Comparison of ENCODE assay signal across 11 cellular contexts in the genomic region with DNA sequence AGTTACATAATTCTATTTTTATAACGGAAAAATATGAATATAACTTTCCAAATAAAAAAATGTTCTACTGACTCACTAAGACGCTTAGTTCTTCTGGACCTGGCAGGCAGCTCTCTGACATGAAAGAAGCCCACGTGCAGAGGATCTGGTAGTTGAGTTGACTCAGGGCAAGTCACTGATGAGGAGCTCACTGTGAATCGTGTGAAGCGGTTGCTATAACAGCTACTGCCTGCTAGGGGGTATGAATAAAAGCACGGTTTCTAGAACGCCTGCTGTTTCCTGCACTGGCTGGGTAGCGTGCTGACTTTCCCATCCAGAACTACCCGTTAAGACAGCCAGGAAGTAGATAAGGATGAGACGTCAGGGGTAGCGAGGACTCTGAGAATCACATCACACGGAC. TPM values are rescaled to one million over a fixed set of nuclear protein-coding genes. Genes with fewer than 3 reads are reported as not detected.
DNase-seq lines count a peak whose midpoint lies in the region; ATAC-seq, FAIRE-seq and TF ChIP-seq lines count a peak whose summit lies in the region.
"Had no signal": no experiment of that assay in that cellular context is flagged by ENCODE, and none has a peak within 500 bp of the region (broad histone marks: within the 10 kb centered on the region; RNA-seq: fewer than 3 reads in every experiment).

No MANE protein-coding gene starts in this region.

- H3K79me2 ChIP-seq in neural cell (replicated peaks; ENCODE audit: insufficient read depth, low read length) = no peaks in the 10 kb centered on the region

- TF ChIP-seq RAD21 in neural cell (conservative IDR thresholded peaks at IDR 0.05) = peak; percentile 19

- H3K9me3 ChIP-seq in BLaER1 (no peaks in the 10 kb centered on the region), neural cell (ENCODE audit: low read length) (no peaks in the 10 kb centered on the region)
- H3K9me3 ChIP-seq: neutrophil had no signal

- ATAC-seq in HG03196 (IDR thresholded peaks at IDR 0.05; ENCODE audit: unreplicated experiment) = no peak
- ATAC-seq in GM19397 (IDR thresholded peaks at IDR 0.05; ENCODE audit: unreplicated experiment) = no peak

- no peak overlapping the region for H3K4me3 ChIP-seq in BLaER1
- H3K4me3 ChIP-seq in bronchial epithelial cell (ENCODE audit: low read depth, low read length) = no peak overlapping the region
- no peak overlapping the region for H3K4me3 ChIP-seq in neural cell (ENCODE audit: low read length)

- no peaks in the 10 kb centered on the region for H3K27me3 ChIP-seq in BLaER1
- H3K27me3 ChIP-seq in bronchial epithelial cell (ENCODE audit: control insufficient read depth, insufficient read depth, low read length) = no peaks in the 10 kb centered on the region
- no peaks in the 10 kb centered on the region for H3K27me3 ChIP-seq in neural cell (ENCODE audit: insufficient read depth, low read depth, low read length)

- no peak overlapping the region for H2AFZ ChIP-seq in neural cell (ENCODE audit: low read depth, low read length)

- no peak for TF ChIP-seq CTCF in bronchial epithelial cell (IDR thresholded peaks at IDR 0.05; ENCODE audit: insufficient read depth, low read length, severe bottlenecking)
- TF ChIP-seq CTCF in neural cell (IDR thresholded peaks at IDR 0.05; ENCODE audit: poor library complexity, severe bottlenecking) = peak; percentile 31
- no peak for TF ChIP-seq CTCF in GM13976 (IDR thresholded peaks at IDR 0.05; ENCODE audit: borderline replicate concordance, control extremely low read depth, extremely low read depth, insufficient read depth, missing control alignments)

- no peak overlapping the region for H3K9ac ChIP-seq in BLaER1
- no peak overlapping the region for H3K9ac ChIP-seq in neural cell (ENCODE audit: low read length)

- no peak for FAIRE-seq in bronchial epithelial cell (lab: Jason Lieb, UNC)

- DNase-seq in MV-4-11 (lab: John Stamatoyannopoulos, UW) (peak; percentile 6), bronchial epithelial cell (ENCODE audit: low read depth) (peak; percentile 17), GM13976 (ENCODE audit: low spot score) (no peak), GDM1 (lab: John Stamatoyannopoulos, UW) (no peak)
- DNase-seq: SIG-M5 had no signal

- H4K20me1 ChIP-seq in BLaER1 = no peaks in the 10 kb centered on the region
- H4K20me1 ChIP-seq in neural cell (ENCODE audit: insufficient read depth) = no peaks in the 10 kb centered on the region

- in situ Hi-C loops in GM13976 (cut with MboI; ENCODE audit: low sequenced_read_pairs, unreplicated experiment) = no loop called here

- peaks cover 26% of the 10 kb centered on the region for H3K4me1 ChIP-seq in BLaER1

- TF ChIP-seq EP300 in neural cell (conservative IDR thresholded peaks at IDR 0.05; ENCODE audit: poor library complexity, severe bottlenecking) = no peak

- no peaks in the 10 kb centered on the region for H3F3A ChIP-seq in neural cell (ENCODE audit: insufficient read depth, low read length, poor library complexity, severe bottlenecking)

- 0 out of 2 replicates have a peak overlapping the region, but pooled peaks have one; percentile 7 for H3K4me2 ChIP-seq in BLaER1
- no peak overlapping the region for H3K4me2 ChIP-seq in neural cell (ENCODE audit: low read length)

- H3K36me3 ChIP-seq in BLaER1 = no peaks in the 10 kb centered on the region
- H3K36me3 ChIP-seq in bronchial epithelial cell (ENCODE audit: control insufficient read depth, insufficient read depth, low read length) = no peaks in the 10 kb centered on the region
- no peaks in the 10 kb centered on the region for H3K36me3 ChIP-seq in neural cell (ENCODE audit: insufficient read depth, low read length)
- H3K36me3 ChIP-seq: neutrophil had no signal

- no peak overlapping the region for H3K27ac ChIP-seq in BLaER1
- no peak overlapping the region for H3K27ac ChIP-seq in neural cell (ENCODE audit: low read length)
- H3K27ac ChIP-seq: HL-60, neutrophil had no signal

- no peaks in the 10 kb centered on the region for H3K9me2 ChIP-seq in neural cell (ENCODE audit: insufficient read depth, low read length)

TF ChIP-seq in neural cell, 6 proteins besides CTCF, POLR2A, EP300 and RAD21:
- TF ChIP-seq SMC3 (conservative IDR thresholded peaks at IDR 0.05; ENCODE audit: poor library complexity) = peak; percentile 23
- no peak for TF ChIP-seq EZH2 (IDR thresholded peaks at IDR 0.05; ENCODE audit: borderline replicate concordance, insufficient read depth, low read length, poor library complexity, severe bottlenecking)

RNA-seq across cellular contexts. Expression of gene WASF3, which starts 54.7 kb away (rescaled TPM):
- 4.5 and 5.5 TPM in 2 replicates for total RNA-seq in bronchial epithelial cell
- 44.5 and 49.1 TPM in 2 replicates for polyA plus RNA-seq in neural cell
- polyA minus RNA-seq in neural cell = 55.5 and 67.1 TPM in 2 replicates

Comparison
In these comparisons a context has a peak if more than half of its experiments do, and no peak if none do; other contexts are left out.
1. DNase-seq: peak in MV-4-11 (single experiment) and bronchial epithelial cell (single experiment); none in GM13976 (single experiment) and GDM1 (single experiment).